In genomic region chr16:84068041-84068440, GRCh38 we compare ENCODE assay signal across 27 cellular contexts. TPM values are rescaled to one million over a fixed set of nuclear protein-coding genes. Genes with fewer than 3 reads are reported as not detected.
"Had no signal": no experiment of that assay in that cellular context is flagged by ENCODE, and none has a peak within 500 bp of the region (broad histone marks: within the 10 kb centered on the region; RNA-seq: fewer than 3 reads in every experiment).

No MANE protein-coding gene starts in this region.

- H3K27me3 Mint-ChIP-seq: memory B cell; naive thymus-derived CD4-positive, alpha-beta T cell; stimulated activated naive B cell treated with anti-CD40 and anti-IgM and Interleukin-4, amounts not matched to agents 10 μg/mL and 1 μg/mL and 100 μg/mL, for 72 hours; stimulated activated naive CD8-positive, alpha-beta T cell treated with anti-CD3 and anti-CD28 coated beads, Interleukin-15, Interleukin-2, amounts not matched to agents 100 ng/mL and 50 ng/mL, for 24 hours had no signal

- H3K4me2 ChIP-seq: neural progenitor cell had no signal

- H3K4me1 Mint-ChIP-seq: endodermal cell had no signal

- H3K27ac ChIP-seq: epithelial cell of prostate, gastrocnemius medialis, neural progenitor cell, ovary, psoas muscle, thoracic aorta, tibial nerve had no signal

- H2AFZ ChIP-seq: neural progenitor cell had no signal

- DNase-seq: cortex of kidney; dorsolateral prefrontal cortex; effector CD4-positive, alpha-beta T cell; endodermal cell; foreskin fibroblast; gastrocnemius medialis; head of caudate nucleus; left ventricle myocardium superior; naive thymus-derived CD4-positive, alpha-beta T cell; nucleus accumbens; ovary; psoas muscle; right cardiac atrium; small intestine; stimulated activated CD4-positive, alpha-beta T cell treated with anti-CD3 and anti-CD28 coated beads, Interleukin-15, amount 100 ng/mL, for 24 hours; stimulated activated CD4-positive, alpha-beta T cell treated with anti-CD3 and anti-CD28 coated beads, Interleukin-2, amount 100 ng/mL, for 48 hours; stimulated activated naive B cell treated with anti-CD40 and anti-IgM and Interleukin-4, amounts not matched to agents 10 μg/mL and 1 μg/mL and 100 μg/mL, for 72 hours; upper lobe of left lung had no signal

- H3K36me3 ChIP-seq: ovary had no signal

- H3K9me3 Mint-ChIP-seq: endodermal cell; memory B cell; naive thymus-derived CD4-positive, alpha-beta T cell; nephron; neural progenitor cell; stimulated activated naive B cell treated with anti-CD40 and anti-IgM and Interleukin-4, amounts not matched to agents 10 μg/mL and 1 μg/mL and 100 μg/mL, for 72 hours; stimulated activated naive CD8-positive, alpha-beta T cell treated with anti-CD3 and anti-CD28 coated beads, Interleukin-15, Interleukin-2, amounts not matched to agents 100 ng/mL and 50 ng/mL, for 24 hours had no signal

- H3K4me1 ChIP-seq: gastrocnemius medialis, neural progenitor cell, psoas muscle, tibial nerve had no signal

- H3K27ac Mint-ChIP-seq: endodermal cell; memory B cell; nephron; neural progenitor cell; stimulated activated naive B cell treated with anti-CD40 and anti-IgM and Interleukin-4, amounts not matched to agents 10 μg/mL and 1 μg/mL and 100 μg/mL, for 72 hours; stimulated activated naive CD8-positive, alpha-beta T cell treated with anti-CD3 and anti-CD28 coated beads, Interleukin-15, Interleukin-2, amounts not matched to agents 100 ng/mL and 50 ng/mL, for 24 hours had no signal

- H3K9ac ChIP-seq: neural progenitor cell had no signal

- H3K9me3 ChIP-seq: gastrocnemius medialis, ovary, psoas muscle, thoracic aorta, tibial nerve, upper lobe of left lung had no signal

- H3K4me3 ChIP-seq: dorsolateral prefrontal cortex, gastrocnemius medialis, lung, neural progenitor cell, ovary, psoas muscle, thoracic aorta, tibial nerve, upper lobe of left lung had no signal

- ATAC-seq: left ventricle myocardium superior; naive thymus-derived CD4-positive, alpha-beta T cell; stimulated activated naive B cell treated with anti-CD40 and anti-IgM and Interleukin-4, amounts not matched to agents 10 μg/mL and 1 μg/mL and 100 μg/mL, for 72 hours had no signal

- H3K4me3 Mint-ChIP-seq: endodermal cell; memory B cell; naive thymus-derived CD4-positive, alpha-beta T cell; nephron; neural progenitor cell; stimulated activated naive B cell treated with anti-CD40 and anti-IgM and Interleukin-4, amounts not matched to agents 10 μg/mL and 1 μg/mL and 100 μg/mL, for 72 hours; stimulated activated naive CD8-positive, alpha-beta T cell treated with anti-CD3 and anti-CD28 coated beads, Interleukin-15, Interleukin-2, amounts not matched to agents 100 ng/mL and 50 ng/mL, for 24 hours had no signal

- H3K27me3 ChIP-seq: dorsolateral prefrontal cortex, gastrocnemius medialis, neural progenitor cell, ovary, tibial nerve, upper lobe of left lung had no signal

RNA-seq across cellular contexts. Expression of gene SLC38A8, which starts 25.4 kb away (rescaled TPM):
- polyA plus RNA-seq: keratinocyte; naive thymus-derived CD4-positive, alpha-beta T cell; right cardiac atrium had no signal
